ENCODE assay signal across 1 cellular context in the genomic region with DNA sequence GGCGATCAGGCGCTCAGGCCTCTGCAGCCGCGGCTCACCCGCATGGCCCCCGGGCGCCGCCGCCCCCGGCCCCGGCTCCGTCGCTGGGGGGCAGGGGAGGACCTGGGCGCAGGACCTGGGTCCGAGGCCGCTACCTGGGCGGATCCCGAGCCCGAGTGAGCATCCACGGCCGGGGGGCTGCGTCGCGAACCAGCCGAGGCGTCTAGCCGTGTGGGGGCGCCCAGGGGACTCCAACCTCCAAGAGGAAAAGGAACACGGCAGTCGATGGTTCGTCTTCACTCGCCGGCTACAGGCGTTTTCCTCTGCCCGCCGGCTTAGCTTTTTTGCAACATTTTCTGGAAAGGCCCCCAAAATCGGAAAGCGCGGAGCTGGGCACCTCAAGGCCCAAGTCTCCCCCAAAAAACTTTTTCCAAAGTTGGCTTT.
TF ChIP-seq lines count a peak whose summit lies in the region.

No MANE protein-coding gene starts in this region.

TF ChIP-seq in SK-N-SH, 30 proteins besides CTCF, POLR2A, EP300 and RAD21 (continued from another document):
- TF ChIP-seq, protein P1, sequence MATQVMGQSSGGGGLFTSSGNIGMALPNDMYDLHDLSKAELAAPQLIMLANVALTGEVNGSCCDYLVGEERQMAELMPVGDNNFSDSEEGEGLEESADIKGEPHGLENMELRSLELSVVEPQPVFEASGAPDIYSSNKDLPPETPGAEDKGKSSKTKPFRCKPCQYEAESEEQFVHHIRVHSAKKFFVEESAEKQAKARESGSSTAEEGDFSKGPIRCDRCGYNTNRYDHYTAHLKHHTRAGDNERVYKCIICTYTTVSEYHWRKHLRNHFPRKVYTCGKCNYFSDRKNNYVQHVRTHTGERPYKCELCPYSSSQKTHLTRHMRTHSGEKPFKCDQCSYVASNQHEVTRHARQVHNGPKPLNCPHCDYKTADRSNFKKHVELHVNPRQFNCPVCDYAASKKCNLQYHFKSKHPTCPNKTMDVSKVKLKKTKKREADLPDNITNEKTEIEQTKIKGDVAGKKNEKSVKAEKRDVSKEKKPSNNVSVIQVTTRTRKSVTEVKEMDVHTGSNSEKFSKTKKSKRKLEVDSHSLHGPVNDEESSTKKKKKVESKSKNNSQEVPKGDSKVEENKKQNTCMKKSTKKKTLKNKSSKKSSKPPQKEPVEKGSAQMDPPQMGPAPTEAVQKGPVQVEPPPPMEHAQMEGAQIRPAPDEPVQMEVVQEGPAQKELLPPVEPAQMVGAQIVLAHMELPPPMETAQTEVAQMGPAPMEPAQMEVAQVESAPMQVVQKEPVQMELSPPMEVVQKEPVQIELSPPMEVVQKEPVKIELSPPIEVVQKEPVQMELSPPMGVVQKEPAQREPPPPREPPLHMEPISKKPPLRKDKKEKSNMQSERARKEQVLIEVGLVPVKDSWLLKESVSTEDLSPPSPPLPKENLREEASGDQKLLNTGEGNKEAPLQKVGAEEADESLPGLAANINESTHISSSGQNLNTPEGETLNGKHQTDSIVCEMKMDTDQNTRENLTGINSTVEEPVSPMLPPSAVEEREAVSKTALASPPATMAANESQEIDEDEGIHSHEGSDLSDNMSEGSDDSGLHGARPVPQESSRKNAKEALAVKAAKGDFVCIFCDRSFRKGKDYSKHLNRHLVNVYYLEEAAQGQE (IDR thresholded peaks at IDR 0.05; ENCODE audit: low read depth, low read length), result no peak
- no peak for TF ChIP-seq FOXM1 (IDR thresholded peaks at IDR 0.05; ENCODE audit: low read depth)
TF ChIP-seq in SK-N-SH: peak in this region for 0.
